ENCODE assay signal across 24 cellular contexts in genomic region chr7:4202954-4203353, GRCh38.
"Had no signal": no experiment of that assay in that cellular context is flagged by ENCODE, and none has a peak within 500 bp of the region (broad histone marks: within the 10 kb centered on the region; RNA-seq: fewer than 3 reads in every experiment).

No MANE protein-coding gene starts in this region.

- H3K4me2 ChIP-seq: KMS-11 had no signal

- H3K36me3 ChIP-seq: SJSA1 had no signal

- H3K27me3 Mint-ChIP-seq: activated CD8-positive, alpha-beta memory T cell treated with anti-CD3 and anti-CD28 coated beads, Interleukin-2, amount 10 ng/mL, durations not matched to agents 7 days and 5 days; activated naive CD8-positive, alpha-beta T cell treated with anti-CD3 and anti-CD28 coated beads for 36 hours; activated T-cell treated with anti-CD3 and anti-CD28 coated beads, Interleukin-2, amount 50 U/mL, for 24 hours had no signal

- DNase-seq: activated CD4-positive, alpha-beta T cell treated with anti-CD3 and anti-CD28 coated beads for 4 hours; activated CD4-positive, alpha-beta T cell treated with anti-CD3 and anti-CD28 coated beads, Interleukin-2, amount 50 U/mL, for 4 hours; activated CD8-positive, alpha-beta memory T cell treated with anti-CD3 and anti-CD28 coated beads, Interleukin-2, amount 10 ng/mL, durations not matched to agents 7 days and 5 days; activated effector memory CD4-positive, alpha-beta T cell treated with anti-CD3 and anti-CD28 coated beads, Interleukin-2, amount 50 U/mL, for 16 hours; activated naive CD4-positive, alpha-beta T cell treated with anti-CD3 and anti-CD28 coated beads for 36 hours; activated naive CD8-positive, alpha-beta T cell treated with anti-CD3 and anti-CD28 coated beads for 36 hours; activated T-cell treated with anti-CD3 and anti-CD28 coated beads, Interleukin-2, amount 50 U/mL, for 24 hours; anterior cingulate cortex; NCI-H1092; NCI-H2029; NCI-H2107; NCI-H2171 treated with DMSO at 0.1 percent for 48 hours; NCI-H345; NCI-H510A; NCI-H526 treated with DMSO at 0.1 percent for 48 hours; NCI-H82; OCI-M1; SHP77 had no signal

- H3K27ac Mint-ChIP-seq: activated CD8-positive, alpha-beta memory T cell treated with anti-CD3 and anti-CD28 coated beads, Interleukin-2, amount 10 ng/mL, durations not matched to agents 7 days and 5 days; activated naive CD4-positive, alpha-beta T cell treated with anti-CD3 and anti-CD28 coated beads for 36 hours; activated naive CD8-positive, alpha-beta T cell treated with anti-CD3 and anti-CD28 coated beads for 36 hours; activated T-cell treated with anti-CD3 and anti-CD28 coated beads, Interleukin-2, amount 50 U/mL, for 24 hours; T-helper 1 cell treated with Interleukin-12 subunit alpha and Interleukin-12 subunit beta and Interleukin-4 antibody, amounts not matched to agents 30 μg/mL and 1 μg/mL, for 36 hours had no signal

- H3K9ac ChIP-seq: KMS-11 had no signal

- H3K27ac ChIP-seq: KMS-11, RWPE1, SJSA1 had no signal

- H3K27me3 ChIP-seq: SJSA1 had no signal

- H3K4me1 Mint-ChIP-seq: activated CD8-positive, alpha-beta memory T cell treated with anti-CD3 and anti-CD28 coated beads, Interleukin-2, amount 10 ng/mL, durations not matched to agents 7 days and 5 days; activated naive CD8-positive, alpha-beta T cell treated with anti-CD3 and anti-CD28 coated beads for 36 hours had no signal

- H3K9me3 ChIP-seq: SJSA1 had no signal

- H3K4me3 ChIP-seq: SJSA1 had no signal

- H3K4me3 Mint-ChIP-seq: activated CD8-positive, alpha-beta memory T cell treated with anti-CD3 and anti-CD28 coated beads, Interleukin-2, amount 10 ng/mL, durations not matched to agents 7 days and 5 days; activated naive CD4-positive, alpha-beta T cell treated with anti-CD3 and anti-CD28 coated beads for 36 hours; activated naive CD8-positive, alpha-beta T cell treated with anti-CD3 and anti-CD28 coated beads for 36 hours; activated T-cell treated with anti-CD3 and anti-CD28 coated beads, Interleukin-2, amount 50 U/mL, for 24 hours; T-helper 1 cell treated with Interleukin-12 subunit alpha and Interleukin-12 subunit beta and Interleukin-4 antibody, amounts not matched to agents 30 μg/mL and 1 μg/mL, for 36 hours had no signal

- H3K36me3 Mint-ChIP-seq: activated CD8-positive, alpha-beta memory T cell treated with anti-CD3 and anti-CD28 coated beads, Interleukin-2, amount 10 ng/mL, durations not matched to agents 7 days and 5 days; activated naive CD8-positive, alpha-beta T cell treated with anti-CD3 and anti-CD28 coated beads for 36 hours had no signal

- H3K4me1 ChIP-seq: SJSA1 had no signal

- ATAC-seq: activated CD4-positive, CD25-positive, alpha-beta regulatory T cell treated with anti-CD3 and anti-CD28 coated beads, Interleukin-2, amount 50 U/mL, for 24 hours; activated CD8-positive, alpha-beta memory T cell treated with anti-CD3 and anti-CD28 coated beads, Interleukin-2, amount 10 ng/mL, durations not matched to agents 7 days and 5 days; Panc1 had no signal

- H3K9me3 Mint-ChIP-seq: activated naive CD4-positive, alpha-beta T cell treated with anti-CD3 and anti-CD28 coated beads for 36 hours; activated naive CD8-positive, alpha-beta T cell treated with anti-CD3 and anti-CD28 coated beads for 36 hours; activated T-cell treated with anti-CD3 and anti-CD28 coated beads, Interleukin-2, amount 50 U/mL, for 24 hours; T-helper 1 cell treated with Interleukin-12 subunit alpha and Interleukin-12 subunit beta and Interleukin-4 antibody, amounts not matched to agents 30 μg/mL and 1 μg/mL, for 36 hours had no signal
